15 cellular contexts compared by ENCODE assay signal in the genomic region with DNA sequence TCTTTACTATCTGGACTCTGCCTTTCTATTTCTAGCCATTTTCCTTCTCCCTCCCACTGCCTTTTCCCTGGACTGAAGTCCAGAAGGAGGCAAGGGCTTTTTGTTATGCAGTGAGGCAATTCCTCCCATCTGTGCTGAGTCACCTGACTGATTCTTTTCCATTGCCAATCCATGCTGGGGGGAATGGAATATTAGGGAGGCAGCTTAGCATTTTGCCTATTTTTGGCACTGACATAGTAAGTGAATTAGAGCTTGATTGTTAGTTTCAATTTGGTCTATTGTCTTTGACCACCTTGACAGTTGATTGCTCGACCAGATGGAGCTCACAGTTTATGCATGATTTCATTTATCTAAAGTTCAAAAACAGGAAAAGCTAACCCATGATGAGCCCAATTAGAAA.
"Had no signal": no experiment of that assay in that cellular context is flagged by ENCODE, and none has a peak within 500 bp of the region (broad histone marks: within the 10 kb centered on the region; RNA-seq: fewer than 3 reads in every experiment).

No MANE protein-coding gene starts in this region.

- H3K27ac ChIP-seq: brain microvascular endothelial cell, esophagus muscularis mucosa, parathyroid adenoma, stomach, thyroid gland, vagina had no signal

- H3K27me3 ChIP-seq: brain microvascular endothelial cell, esophagus muscularis mucosa, stomach, thyroid gland, vagina had no signal

- H3K4me3 Mint-ChIP-seq: activated CD8-positive, alpha-beta memory T cell treated with anti-CD3 and anti-CD28 coated beads, Interleukin-2, amount 10 ng/mL, durations not matched to agents 7 days and 5 days; activated naive CD8-positive, alpha-beta T cell; activated T-cell treated with anti-CD3 and anti-CD28 coated beads, Interleukin-2, amount 50 U/mL, for 24 hours had no signal

- H3K9ac ChIP-seq: parathyroid adenoma had no signal

- H3K36me3 Mint-ChIP-seq: activated CD8-positive, alpha-beta memory T cell treated with anti-CD3 and anti-CD28 coated beads, Interleukin-2, amount 10 ng/mL, durations not matched to agents 7 days and 5 days; activated naive CD8-positive, alpha-beta T cell had no signal

- H3K79me2 ChIP-seq: parathyroid adenoma had no signal

- H3K27me3 Mint-ChIP-seq: activated CD8-positive, alpha-beta memory T cell treated with anti-CD3 and anti-CD28 coated beads, Interleukin-2, amount 10 ng/mL, durations not matched to agents 7 days and 5 days; activated naive CD8-positive, alpha-beta T cell; activated T-cell treated with anti-CD3 and anti-CD28 coated beads, Interleukin-2, amount 50 U/mL, for 24 hours had no signal

- H2AFZ ChIP-seq: parathyroid adenoma had no signal

- H3K27ac Mint-ChIP-seq: activated CD8-positive, alpha-beta memory T cell treated with anti-CD3 and anti-CD28 coated beads, Interleukin-2, amount 10 ng/mL, durations not matched to agents 7 days and 5 days; activated naive CD8-positive, alpha-beta T cell; activated T-cell treated with anti-CD3 and anti-CD28 coated beads, Interleukin-2, amount 50 U/mL, for 24 hours had no signal

- H3K9me3 ChIP-seq: esophagus muscularis mucosa, stomach, thyroid gland, vagina had no signal

- H3K4me1 Mint-ChIP-seq: activated CD8-positive, alpha-beta memory T cell treated with anti-CD3 and anti-CD28 coated beads, Interleukin-2, amount 10 ng/mL, durations not matched to agents 7 days and 5 days had no signal

- H3K36me3 ChIP-seq: brain microvascular endothelial cell, esophagus muscularis mucosa, stomach, thyroid gland, vagina had no signal

- H3K4me1 ChIP-seq: esophagus muscularis mucosa, parathyroid adenoma, stomach, thyroid gland, vagina had no signal

- DNase-seq: activated CD4-positive, alpha-beta T cell treated with anti-CD3 and anti-CD28 coated beads, Interleukin-2, amount 50 U/mL, for 48 hours; activated CD4-positive, CD25-positive, alpha-beta regulatory T cell treated with anti-CD3 and anti-CD28 coated beads, Interleukin-2, amount 50 U/mL, for 72 hours; activated CD8-positive, alpha-beta memory T cell treated with anti-CD3 and anti-CD28 coated beads, Interleukin-2, amount 10 ng/mL, durations not matched to agents 7 days and 5 days; activated gamma-delta T cell; activated T-cell treated with anti-CD3 and anti-CD28 coated beads, Interleukin-2, amount 50 U/mL, for 24 hours; amygdala; brain microvascular endothelial cell; right cardiac atrium; small intestine; stomach; thyroid gland had no signal

- ATAC-seq: activated CD8-positive, alpha-beta memory T cell treated with anti-CD3 and anti-CD28 coated beads, Interleukin-2, amount 10 ng/mL, durations not matched to agents 7 days and 5 days; right cardiac atrium had no signal

- H3K4me3 ChIP-seq: esophagus muscularis mucosa, stomach, thyroid gland, vagina had no signal
